8 cellular contexts compared by ENCODE assay signal in the genomic region with DNA sequence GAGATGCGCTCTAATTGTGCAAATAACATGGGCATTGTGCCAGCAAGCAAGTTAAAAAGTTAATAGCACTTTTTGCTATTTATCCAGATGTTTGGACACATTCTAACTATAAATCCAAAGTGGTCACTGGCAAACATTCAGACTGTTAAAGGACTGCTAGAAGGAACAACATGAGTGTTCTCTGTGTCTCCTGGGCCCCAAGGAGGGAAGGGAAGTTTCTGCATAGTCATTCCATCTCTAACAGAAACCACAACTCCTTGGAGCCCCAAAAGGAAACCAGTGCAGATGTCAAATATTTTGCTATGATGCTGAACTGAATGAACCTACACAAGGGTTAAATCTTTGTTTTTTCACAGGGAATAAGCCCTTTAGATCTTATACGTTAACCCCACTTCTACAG.
DNase-seq lines count a peak whose midpoint lies in the region; ATAC-seq, FAIRE-seq and TF ChIP-seq lines count a peak whose summit lies in the region.

No MANE protein-coding gene starts in this region.

- H3K4me3 ChIP-seq in brain microvascular endothelial cell (ENCODE audit: low read depth, low read length) = no peak overlapping the region

- TF ChIP-seq POLR2A in H54 (IDR thresholded peaks at IDR 0.05; ENCODE audit: low read depth, low read length) = no peak

- no peaks in the 10 kb centered on the region for H3K36me3 ChIP-seq in brain microvascular endothelial cell (replicated peaks)

- FAIRE-seq in H54 (lab: Jason Lieb, UNC) = no peak

- peak; percentile 53 for ATAC-seq in HG03280 (IDR thresholded peaks at IDR 0.05; ENCODE audit: unreplicated experiment)

- TF ChIP-seq CTCF in GM20000 (IDR thresholded peaks at IDR 0.05; ENCODE audit: extremely low read depth, missing control alignments) (no peak), brain microvascular endothelial cell (IDR thresholded peaks at IDR 0.05; ENCODE audit: low read depth, low read length, missing control alignments) (no peak)

- no peaks in the 10 kb centered on the region for H3K27me3 ChIP-seq in brain microvascular endothelial cell (replicated peaks)

- peak; percentile 17 for DNase-seq in CD1c-positive myeloid dendritic cell (ENCODE audit: extremely low spot score)
- peak; percentile 38 for DNase-seq in GM20000 (ENCODE audit: low spot score)
- DNase-seq in brain microvascular endothelial cell = peak; percentile 20
- no peak for DNase-seq in kidney glomerular epithelial cell (lab: John Stamatoyannopoulos, UW)
- DNase-seq in stimulated activated CD4-positive, alpha-beta T cell treated with anti-CD3 and anti-CD28 coated beads, Interleukin-12 subunit alpha, Interleukin-12 subunit beta, amount 100 ng/mL, for 4 hours = no peak
- DNase-seq in H54 (ENCODE audit: insufficient read length, low spot score) = no peak
- DNase-seq in caudate nucleus (lab: John Stamatoyannopoulos, UW) = no peak

- in situ Hi-C loops in brain microvascular endothelial cell (cut with HindIII; ENCODE audit: low pct_ligation_motif_present, low sequenced_read_pairs) = no loop called here

- no peak overlapping the region for H3K27ac ChIP-seq in brain microvascular endothelial cell
- H3K27ac ChIP-seq in caudate nucleus (ENCODE audit: low read depth, low read length) = no peak overlapping the region

Comparison
In these comparisons a context has a peak if more than half of its experiments do, and no peak if none do; other contexts are left out.
1. DNase-seq: peak in CD1c-positive myeloid dendritic cell (single experiment), GM20000 (single experiment) and brain microvascular endothelial cell (single experiment); none in kidney glomerular epithelial cell (single experiment), stimulated activated CD4-positive, alpha-beta T cell treated with anti-CD3 and anti-CD28 coated beads, Interleukin-12 subunit alpha, Interleukin-12 subunit beta, amount 100 ng/mL, for 4 hours (single experiment), H54 (single experiment) and caudate nucleus (0 of 61).